In genomic region chr5:23012842-23013241, GRCh38 we compare ENCODE assay signal across 9 cellular contexts.
A peak's percentile ranks its signal among the peaks of the same experiment; 100 is the strongest.
DNase-seq lines count a peak whose midpoint lies in the region; ATAC-seq and TF ChIP-seq lines count a peak whose summit lies in the region.
"Had no signal": no experiment of that assay in that cellular context is flagged by ENCODE, and none has a peak within 500 bp of the region (broad histone marks: within the 10 kb centered on the region; RNA-seq: fewer than 3 reads in every experiment).

No MANE protein-coding gene starts in this region.

- peaks cover 0 to 2% of the 10 kb centered on the region in 2 donors for H3K9me3 ChIP-seq in mucosa of rectum (ENCODE audit: control insufficient read depth in 2 of 2, low read length in 2 of 2)

- H3K4me1 Mint-ChIP-seq in activated B cell treated with CpG ODN at 0.5 μM for 24 hours: peaks cover 8% of the 10 kb centered on the region
- no peaks in the 10 kb centered on the region for H3K4me1 Mint-ChIP-seq in type B pancreatic cell (ENCODE audit: unreplicated experiment)
- H3K4me1 Mint-ChIP-seq: neural crest cell had no signal

- H3K4me3 ChIP-seq in mucosa of rectum (ENCODE audit: low read length in 2 of 2) (peak overlapping the region; percentile 23 to 41), brain microvascular endothelial cell (ENCODE audit: low read depth, low read length) (no peak overlapping the region)

- no peaks in the 10 kb centered on the region for H3K36me3 ChIP-seq in mucosa of rectum (ENCODE audit: control insufficient read depth in 2 of 2, insufficient read depth in 2 of 2, low read length in 2 of 2)
- H3K36me3 ChIP-seq in brain microvascular endothelial cell (replicated peaks): no peaks in the 10 kb centered on the region

- CTCF ChIA-PET in activated B cell treated with CpG ODN at 0.5 μM for 24 hours (lab: Charles Lee): no interaction called here

- no peaks in the 10 kb centered on the region for H3K9me3 Mint-ChIP-seq in activated B cell treated with CpG ODN at 0.5 μM for 24 hours
- no peaks in the 10 kb centered on the region for H3K9me3 Mint-ChIP-seq in type B pancreatic cell
- H3K9me3 Mint-ChIP-seq: neural crest cell had no signal

- H3K36me3 Mint-ChIP-seq in activated B cell treated with CpG ODN at 0.5 μM for 24 hours (ENCODE audit: low read depth): no peaks in the 10 kb centered on the region
- H3K36me3 Mint-ChIP-seq in type B pancreatic cell: no peaks in the 10 kb centered on the region

- ATAC-seq in GM18517 (IDR thresholded peaks at IDR 0.05; ENCODE audit: unreplicated experiment) (peak; percentile 93), HG02852 (IDR thresholded peaks at IDR 0.05; ENCODE audit: unreplicated experiment) (peak; percentile 90), activated B cell treated with CpG ODN at 0.5 μM for 24 hours (ENCODE audit: low read depth) (no peak), HG03039 (IDR thresholded peaks at IDR 0.05; ENCODE audit: unreplicated experiment) (no peak)
- ATAC-seq in activated CD4-positive, CD25-positive, alpha-beta regulatory T cell treated with anti-CD3 and anti-CD28 coated beads, Interleukin-2, amount 50 U/mL, for 24 hours: no peak

- intact Hi-C loops in activated B cell treated with CpG ODN at 0.5 μM for 24 hours (cut with micrococcal nuclease): no loop called here

- H3K4me3 Mint-ChIP-seq in activated B cell treated with CpG ODN at 0.5 μM for 24 hours (peak overlapping the region; percentile 84), type B pancreatic cell (no peak overlapping the region)
- H3K4me3 Mint-ChIP-seq: neural crest cell had no signal

- POLR2A ChIA-PET in activated B cell treated with CpG ODN at 0.5 μM for 24 hours (lab: Charles Lee): no interaction called here

- peak overlapping the region; percentile 62 for H3K27ac Mint-ChIP-seq in activated B cell treated with CpG ODN at 0.5 μM for 24 hours
- no peak overlapping the region for H3K27ac Mint-ChIP-seq in type B pancreatic cell

- no peak overlapping the region for H3K9ac ChIP-seq in mucosa of rectum (ENCODE audit: low read depth in 1 of 2, low read length in 2 of 2)

- no peaks in the 10 kb centered on the region for H3K4me1 ChIP-seq in mucosa of rectum (ENCODE audit: control insufficient read depth in 2 of 2, insufficient read depth in 2 of 2, low read length in 2 of 2)

- in situ Hi-C loops in brain microvascular endothelial cell (cut with HindIII; ENCODE audit: low pct_ligation_motif_present, low sequenced_read_pairs): no loop called here

- no peaks in the 10 kb centered on the region for H3K27me3 ChIP-seq in mucosa of rectum (ENCODE audit: control insufficient read depth in 2 of 2, insufficient read depth in 2 of 2, low read length in 2 of 2)
- H3K27me3 ChIP-seq in brain microvascular endothelial cell (replicated peaks): no peaks in the 10 kb centered on the region

- H3K27me3 Mint-ChIP-seq in activated B cell treated with CpG ODN at 0.5 μM for 24 hours (no peaks in the 10 kb centered on the region), type B pancreatic cell (no peaks in the 10 kb centered on the region)

- H3K27ac ChIP-seq in mucosa of rectum (ENCODE audit: low read depth in 2 of 2, low read length in 2 of 2) (no peak overlapping the region), brain microvascular endothelial cell (no peak overlapping the region)

- TF ChIP-seq CTCF in activated B cell treated with CpG ODN at 0.5 μM for 24 hours (IDR thresholded peaks at IDR 0.05): no peak
- TF ChIP-seq CTCF in brain microvascular endothelial cell (IDR thresholded peaks at IDR 0.05; ENCODE audit: low read depth, low read length, missing control alignments): no peak
- TF ChIP-seq CTCF in type B pancreatic cell (conservative IDR thresholded peaks at IDR 0.05): no peak

- DNase-seq in activated B cell treated with CpG ODN at 0.5 μM for 24 hours (no peak), brain microvascular endothelial cell (no peak), type B pancreatic cell (ENCODE audit: extremely low spot score, unreplicated experiment) (no peak)

Comparison
In these comparisons a context has a peak if more than half of its experiments do, and no peak if none do; other contexts are left out.
1. ATAC-seq: peak in GM18517 (single experiment) and HG02852 (single experiment); none in activated B cell treated with CpG ODN at 0.5 μM for 24 hours (single experiment), HG03039 (single experiment) and activated CD4-positive, CD25-positive, alpha-beta regulatory T cell treated with anti-CD3 and anti-CD28 coated beads, Interleukin-2, amount 50 U/mL, for 24 hours (0 of 2).